8 cellular contexts compared by ENCODE assay signal in genomic region chr3:172561894-172562664, GRCh38. TPM values are rescaled to one million over a fixed set of nuclear protein-coding genes. Genes with fewer than 3 reads are reported as not detected.
DNase-seq lines count a peak whose midpoint lies in the region; ATAC-seq and TF ChIP-seq lines count a peak whose summit lies in the region.

No MANE protein-coding gene starts in this region.

- H3K27me3 ChIP-seq in kidney epithelial cell (ENCODE audit: control insufficient read depth, insufficient read depth, low read length): no peaks in the 10 kb centered on the region
- no peaks in the 10 kb centered on the region for H3K27me3 ChIP-seq in thoracic aorta (replicated peaks; ENCODE audit: insufficient read depth)
- no peaks in the 10 kb centered on the region for H3K27me3 ChIP-seq in HAP-1 (ENCODE audit: low read depth)

- H3K36me3 Mint-ChIP-seq in activated CD4-positive, alpha-beta T cell treated with anti-CD3 and anti-CD28 coated beads, Interleukin-2, amount 10 ng/mL, durations not matched to agents 7 days and 5 days (ENCODE audit: low read depth): peaks cover 6% of the 10 kb centered on the region
- H3K36me3 Mint-ChIP-seq in activated T-cell treated with anti-CD3 and anti-CD28 coated beads, Interleukin-2, amount 50 U/mL, for 4 hours (ENCODE audit: insufficient read depth): no peaks in the 10 kb centered on the region

- H3K27ac Mint-ChIP-seq in activated CD4-positive, alpha-beta T cell treated with anti-CD3 and anti-CD28 coated beads, Interleukin-2, amount 10 ng/mL, durations not matched to agents 7 days and 5 days: peak overlapping the region; percentile 81

- peak overlapping the region; percentile 47 to 80 for H3K27ac ChIP-seq in thoracic aorta

- H3K4me1 Mint-ChIP-seq in activated CD4-positive, alpha-beta T cell treated with anti-CD3 and anti-CD28 coated beads, Interleukin-2, amount 10 ng/mL, durations not matched to agents 7 days and 5 days: peaks cover 38% of the 10 kb centered on the region
- peaks cover 41% of the 10 kb centered on the region for H3K4me1 Mint-ChIP-seq in activated T-cell treated with anti-CD3 and anti-CD28 coated beads, Interleukin-2, amount 50 U/mL, for 4 hours (ENCODE audit: low read depth)

- no peaks in the 10 kb centered on the region for H3K27me3 Mint-ChIP-seq in activated CD4-positive, alpha-beta T cell treated with anti-CD3 and anti-CD28 coated beads, Interleukin-2, amount 10 ng/mL, durations not matched to agents 7 days and 5 days
- H3K27me3 Mint-ChIP-seq in activated T-cell treated with anti-CD3 and anti-CD28 coated beads, Interleukin-2, amount 50 U/mL, for 4 hours (ENCODE audit: low read depth): no peaks in the 10 kb centered on the region

- H3K36me3 ChIP-seq in kidney epithelial cell (ENCODE audit: control insufficient read depth, insufficient read depth, low read length) (no peaks in the 10 kb centered on the region), thoracic aorta (no peaks in the 10 kb centered on the region), HAP-1 (replicated peaks) (no peaks in the 10 kb centered on the region)

- TF ChIP-seq CTCF in kidney epithelial cell (IDR thresholded peaks at IDR 0.05; ENCODE audit: insufficient read depth, low read length, poor library complexity, severe bottlenecking): no peak
- no peak for TF ChIP-seq CTCF in thoracic aorta (IDR thresholded peaks at IDR 0.05)

- H3K9me3 Mint-ChIP-seq in activated CD4-positive, alpha-beta T cell treated with anti-CD3 and anti-CD28 coated beads, Interleukin-2, amount 10 ng/mL, durations not matched to agents 7 days and 5 days: peaks cover 2% of the 10 kb centered on the region
- no peaks in the 10 kb centered on the region for H3K9me3 Mint-ChIP-seq in activated T-cell treated with anti-CD3 and anti-CD28 coated beads, Interleukin-2, amount 50 U/mL, for 4 hours

- in situ Hi-C loops in HAP-1 (cut with MboI; ENCODE audit: low sequenced_read_pairs): no loop called here

- DNase-seq in activated CD4-positive, alpha-beta T cell treated with anti-CD3 and anti-CD28 coated beads, Interleukin-2, amount 10 ng/mL, durations not matched to agents 7 days and 5 days: no peak
- no peak for DNase-seq in activated CD4-positive, alpha-beta T cell treated with anti-CD3 and anti-CD28 coated beads, Interleukin-2, amount 50 U/mL, for 1 hour
- no peak for DNase-seq in activated T-cell treated with anti-CD3 and anti-CD28 coated beads, Interleukin-2, amount 50 U/mL, for 4 hours
- peak; percentile 29 for DNase-seq in kidney epithelial cell (ENCODE audit: low read depth)
- DNase-seq in thoracic aorta (ENCODE audit: low spot score): no peak
- no peak for DNase-seq in A172 (ENCODE audit: low spot score)
- DNase-seq in HAP-1 (ENCODE audit: low spot score in 2 of 2): no peak

- peak overlapping the region; percentile 32 for H3K4me3 Mint-ChIP-seq in activated CD4-positive, alpha-beta T cell treated with anti-CD3 and anti-CD28 coated beads, Interleukin-2, amount 10 ng/mL, durations not matched to agents 7 days and 5 days
- H3K4me3 Mint-ChIP-seq in activated T-cell treated with anti-CD3 and anti-CD28 coated beads, Interleukin-2, amount 50 U/mL, for 4 hours: peak overlapping the region; percentile 71

- peaks cover 29 to 31% of the 10 kb centered on the region in 2 donors for H3K4me1 ChIP-seq in thoracic aorta (ENCODE audit: control insufficient read depth in 1 of 2, low read depth in 2 of 2)
- peaks cover 22% of the 10 kb centered on the region for H3K4me1 ChIP-seq in HAP-1

- H3K4me3 ChIP-seq in kidney epithelial cell (ENCODE audit: low read depth, low read length) (no peak overlapping the region), thoracic aorta (peak overlapping the region; percentile 65), HAP-1 (no peak overlapping the region)

- POLR2A ChIA-PET in activated CD4-positive, alpha-beta T cell treated with anti-CD3 and anti-CD28 coated beads, Interleukin-2, amount 10 ng/mL, durations not matched to agents 7 days and 5 days (lab: Charles Lee): interaction anchor here (1.5 kb wide), 1 partner anchor 39 kb away, joined by 6 read pairs; the partner anchor contains the start of gene TNFSF10

- CTCF ChIA-PET in activated CD4-positive, alpha-beta T cell treated with anti-CD3 and anti-CD28 coated beads, Interleukin-2, amount 10 ng/mL, durations not matched to agents 7 days and 5 days (lab: Charles Lee): interaction anchor here (1.0 to 2.5 kb wide), 7 partner anchors 11 to 31 kb away, joined by 4 to 7 read pairs (median 5); no protein-coding TSS in a partner anchor

- ATAC-seq in activated T-cell treated with anti-CD3 and anti-CD28 coated beads, Interleukin-2, amount 50 U/mL, for 4 hours: peak; percentile 72 to 80
- no peak for ATAC-seq in thoracic aorta (ENCODE audit: insufficient number of reproducible peaks, low FRiP score, low read depth)
- no peak for ATAC-seq in GM19397 (IDR thresholded peaks at IDR 0.05; ENCODE audit: unreplicated experiment)

- H3K9me3 ChIP-seq in thoracic aorta: no peaks in the 10 kb centered on the region
- H3K9me3 ChIP-seq in HAP-1: no peaks in the 10 kb centered on the region

RNA-seq across cellular contexts. Expression of gene TNFSF10, which starts 38.8 kb away (rescaled TPM):
- 10 to 100 TPM; 83.8 to 97.9 TPM for total RNA-seq in activated CD4-positive, alpha-beta T cell treated with anti-CD3 and anti-CD28 coated beads, Interleukin-2, amount 10 ng/mL, durations not matched to agents 7 days and 5 days
- total RNA-seq in activated T-cell treated with anti-CD3 and anti-CD28 coated beads, Interleukin-2, amount 50 U/mL, for 4 hours: 10 to 100 TPM; 12.9 to 24.3 (median 18.8) TPM
- total RNA-seq in kidney epithelial cell (8.6 and 16.5 TPM in 2 replicates), thoracic aorta (10 to 100 TPM; 13.8 to 16.0 TPM)
- total RNA-seq in A172 (2014; rRNA removed; shearing (Covaris generic)): 0.46 and 0.79 TPM in 2 replicates

Comparison
In these comparisons a context has a peak if more than half of its experiments do, and no peak if none do; other contexts are left out.
1. ATAC-seq: peak in activated T-cell treated with anti-CD3 and anti-CD28 coated beads, Interleukin-2, amount 50 U/mL, for 4 hours (2 of 2); none in thoracic aorta (single experiment) and GM19397 (single experiment).